Comparison of ENCODE assay signal across 16 cellular contexts in genomic region chr6:149052350-149053106, GRCh38.
DNase-seq lines count a peak whose midpoint lies in the region; ATAC-seq and TF ChIP-seq lines count a peak whose summit lies in the region.
"Had no signal": no experiment of that assay in that cellular context is flagged by ENCODE, and none has a peak within 500 bp of the region (broad histone marks: within the 10 kb centered on the region; RNA-seq: fewer than 3 reads in every experiment).

No MANE protein-coding gene starts in this region.

- TF ChIP-seq CTCF in nephron (IDR thresholded peaks at IDR 0.05; ENCODE audit: unreplicated experiment in 3 of 3), result no peak

- no peaks in the 10 kb centered on the region for H3K27me3 Mint-ChIP-seq in nephron (ENCODE audit: low read depth)
- H3K27me3 Mint-ChIP-seq: naive thymus-derived CD8-positive, alpha-beta T cell had no signal

- DNase-seq in activated CD4-positive, CD25-positive, alpha-beta regulatory T cell (lab: John Stamatoyannopoulos, UW), result no peak
- DNase-seq in NCI-H2029 (lab: John Stamatoyannopoulos, UW), result no peak
- DNase-seq in effector CD8-positive, alpha-beta T cell (lab: John Stamatoyannopoulos, UW), result no peak
- DNase-seq: 8988T; adrenal gland; GOT3; left lung; naive thymus-derived CD8-positive, alpha-beta T cell; NCI-H1105 treated with DMSO at 0.1 percent for 48 hours; sigmoid colon; tibial artery had no signal

- H3K27ac Mint-ChIP-seq in nephron, result peak overlapping the region; percentile 31 to 92 (median 42)

- H3K36me3 Mint-ChIP-seq in nephron (ENCODE audit: low read depth), result no peaks in the 10 kb centered on the region
- H3K36me3 Mint-ChIP-seq: naive thymus-derived CD8-positive, alpha-beta T cell had no signal

- H3K4me1 Mint-ChIP-seq in nephron, result peaks cover 41% of the 10 kb centered on the region

- no peak overlapping the region for H3K4me3 Mint-ChIP-seq in nephron
- H3K4me3 Mint-ChIP-seq: naive thymus-derived CD8-positive, alpha-beta T cell had no signal

- no peaks in the 10 kb centered on the region for H3K9me3 Mint-ChIP-seq in nephron
- H3K9me3 Mint-ChIP-seq: naive thymus-derived CD8-positive, alpha-beta T cell had no signal

- ATAC-seq in activated CD4-positive, CD25-positive, alpha-beta regulatory T cell treated with anti-CD3 and anti-CD28 coated beads, Interleukin-2, amount 50 U/mL, for 24 hours, result peak; percentile 91 to 95
- peak; percentile 35 for ATAC-seq in GM21786 (IDR thresholded peaks at IDR 0.05; ENCODE audit: unreplicated experiment)
- peak; percentile 54 for ATAC-seq in HG03439 (IDR thresholded peaks at IDR 0.05; ENCODE audit: unreplicated experiment)
- no peak for ATAC-seq in SK-N-SH treated with all-trans-retinoic acid at 6 μM for 48 hours
- ATAC-seq: left lung; naive thymus-derived CD8-positive, alpha-beta T cell had no signal

TF ChIP-seq in SK-N-SH treated with all-trans-retinoic acid at 6 μM for 48 hours, 23 proteins besides CTCF, POLR2A, EP300 and RAD21:
- no peak for TF ChIP-seq BACH2 (CRISPR knock-in tag; IDR thresholded peaks at IDR 0.05; ENCODE audit: borderline replicate concordance)
- TF ChIP-seq POU6F1 (CRISPR knock-in tag; IDR thresholded peaks at IDR 0.05; ENCODE audit: borderline replicate concordance, low read depth), result no peak
- no peak for TF ChIP-seq ESRRG (CRISPR knock-in tag; IDR thresholded peaks at IDR 0.05)
- TF ChIP-seq ZNF70 (CRISPR knock-in tag; IDR thresholded peaks at IDR 0.05), result no peak
- no peak for TF ChIP-seq CSRNP3 (CRISPR knock-in tag; IDR thresholded peaks at IDR 0.05)
- no peak for TF ChIP-seq ARNTL (CRISPR knock-in tag; IDR thresholded peaks at IDR 0.05; ENCODE audit: borderline replicate concordance, low read depth)
- TF ChIP-seq CSDC2 (CRISPR knock-in tag; IDR thresholded peaks at IDR 0.05), result no peak
- no peak for TF ChIP-seq ZNF8 (CRISPR knock-in tag; IDR thresholded peaks at IDR 0.05)
TF ChIP-seq in SK-N-SH treated with all-trans-retinoic acid at 6 μM for 48 hours: peak in this region for 0.
